ENCODE assay signal across 10 cellular contexts in the genomic region with DNA sequence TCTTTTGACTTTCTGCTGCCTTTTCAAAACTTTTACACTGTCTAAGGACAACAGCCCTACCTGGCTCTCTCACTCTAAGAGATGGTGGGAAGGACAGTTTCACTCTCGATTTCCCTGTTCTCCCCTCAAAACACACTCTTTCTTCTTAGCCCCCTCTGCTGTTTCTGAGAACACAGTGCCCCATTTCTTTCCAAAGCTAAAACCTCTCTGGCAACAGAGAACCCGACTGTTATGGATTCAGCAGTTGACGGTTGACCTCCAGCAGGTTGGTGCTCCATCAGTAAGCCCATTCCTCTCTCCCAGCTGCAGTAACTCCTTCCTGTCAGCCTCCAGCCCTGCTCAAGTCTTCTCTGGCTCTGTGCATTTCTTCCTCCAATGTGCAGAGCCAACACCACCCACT.
DNase-seq lines count a peak whose midpoint lies in the region; ATAC-seq, FAIRE-seq and TF ChIP-seq lines count a peak whose summit lies in the region.
"Had no signal": no experiment of that assay in that cellular context is flagged by ENCODE, and none has a peak within 500 bp of the region (broad histone marks: within the 10 kb centered on the region; RNA-seq: fewer than 3 reads in every experiment).

No MANE protein-coding gene starts in this region.

- H3K27ac Mint-ChIP-seq in HFFc6, result no peak overlapping the region
- H3K27ac Mint-ChIP-seq in activated CD8-positive, alpha-beta T cell treated with anti-CD3 and anti-CD28 coated beads for 36 hours, result no peak overlapping the region

- H3K27ac ChIP-seq in A549 (peak overlapping the region; percentile 39 to 68; a peak in 5 of 6 replicates), GM12878 (ENCODE audit: control insufficient read depth, insufficient read depth) (no peak overlapping the region), kidney (ENCODE audit: low read depth in 2 of 2, low read length in 2 of 2) (peak overlapping the region; percentile 18 to 49)
- H3K27ac ChIP-seq: Peyer's patch had no signal

- DNase-seq in A549 (ENCODE audit: low read depth in 1 of 2, low spot score in 1 of 2) (peak in 1 of 2 experiments; percentile 37), HFFc6 (no peak), GM12878 (ENCODE audit: low read depth, low spot score) (no peak), kidney (no peak), NCI-H2227 treated with DMSO at 0.1 percent for 48 hours (lab: John Stamatoyannopoulos, UW) (no peak)
- no peak for DNase-seq in activated CD8-positive, alpha-beta T cell treated with anti-CD3 and anti-CD28 coated beads for 36 hours
- DNase-seq: Peyer's patch, retina had no signal

- RAD21 ChIA-PET in GM12878 (lab: Charles Lee; ENCODE audit: unreplicated experiment), result no interaction called here

- WGBS in A549 (ENCODE audit: missing lambda C conversion rate), result 41% methylated on average over 3 of the region's 3 CpGs
- whole genome bisulfite sequencing in GM12878 (ENCODE audit: insufficient coverage, insufficient replicate concordance, low lambda C conversion rate, missing lambda C conversion rate), result 43% methylated on average over 3 of the region's 3 CpGs

- H3K36me3 ChIP-seq in GM12878 (ENCODE audit: control insufficient read depth in 2 of 2, insufficient read depth in 2 of 2, low read length in 1 of 2) (no peaks in the 10 kb centered on the region), kidney (ENCODE audit: control insufficient read depth in 1 of 2, insufficient read depth in 2 of 2, low read length in 2 of 2) (no peaks in the 10 kb centered on the region)
- H3K36me3 ChIP-seq: Peyer's patch had no signal

- H3K4me1 ChIP-seq in A549, result peaks cover 54% of the 10 kb centered on the region
- peaks cover 19% of the 10 kb centered on the region for H3K4me1 ChIP-seq in GM12878 (ENCODE audit: control insufficient read depth, insufficient read depth, low read length)
- peaks cover 12 to 18% of the 10 kb centered on the region in 2 donors for H3K4me1 ChIP-seq in kidney (ENCODE audit: control insufficient read depth in 1 of 2, insufficient read depth in 1 of 2, low read depth in 1 of 2, low read length in 2 of 2)
- H3K4me1 ChIP-seq: Peyer's patch had no signal

- peak; percentile 70 to 73 for TF ChIP-seq RAD21 in A549 (conservative IDR thresholded peaks at IDR 0.05 in 1 of 2, IDR thresholded peaks at IDR 0.05 in 1 of 2)
- TF ChIP-seq RAD21 in GM12878 (IDR thresholded peaks at IDR 0.05; ENCODE audit: insufficient read depth, low read depth, low read length), result peak; percentile 24; the same call in 1 of the 2 replicates

- no peak for TF ChIP-seq POLR2A in A549 (IDR thresholded peaks at IDR 0.05; ENCODE audit: low read length)
- no peak for TF ChIP-seq POLR2A in GM12878 (IDR thresholded peaks at IDR 0.05; ENCODE audit: low read depth, low read length)

- CTCF ChIA-PET in A549 (lab: Yijun Ruan, JAX) (interaction anchor here (0.7 to 18.8 kb wide), 18 partner anchors 9 to 315 kb away, joined by 3 to 840 read pairs (median 4); a partner anchor contains a TSS), GM12878 (lab: Yijun Ruan, JAX) (interaction anchor here (9.2 kb wide), 1 partner anchor 268 kb away, joined by 173 read pairs; no protein-coding TSS in a partner anchor)
- CTCF ChIA-PET in activated CD8-positive, alpha-beta T cell treated with anti-CD3 and anti-CD28 coated beads for 36 hours (lab: Charles Lee), result no interaction called here

- no peak for TF ChIP-seq EP300 in A549 (IDR thresholded peaks at IDR 0.05)
- TF ChIP-seq EP300 in GM12878 (IDR thresholded peaks at IDR 0.05; ENCODE audit: borderline replicate concordance in 1 of 2, control insufficient read depth in 1 of 2, low read depth in 2 of 2, low read length in 2 of 2), result no peak

- H3K9ac ChIP-seq in GM12878 (ENCODE audit: control insufficient read depth, insufficient read depth, low read length), result no peak overlapping the region
- H3K9ac ChIP-seq in kidney (ENCODE audit: low read length in 2 of 2), result no peak overlapping the region

- SMC1A ChIA-PET in GM12878 (lab: Charles Lee; ENCODE audit: uncharacterized antibody, unreplicated experiment), result interaction anchor here (1.5 kb wide), 1 partner anchor 12 kb away, joined by 6 read pairs; no protein-coding TSS in a partner anchor

- H2AFZ ChIP-seq in GM12878 (ENCODE audit: control insufficient read depth, low read depth, low read length), result peak overlapping the region; percentile 11; the same call in 1 of the 2 replicates

- H3K4me3 ChIP-seq in A549 (no peak overlapping the region), GM12878 (no peak overlapping the region), kidney (ENCODE audit: low read length in 2 of 2) (peak overlapping the region; percentile 14 to 19)
- H3K4me3 ChIP-seq: Peyer's patch had no signal

- H3K9me3 Mint-ChIP-seq in HFFc6, result no peaks in the 10 kb centered on the region
- no peaks in the 10 kb centered on the region for H3K9me3 Mint-ChIP-seq in activated CD8-positive, alpha-beta T cell treated with anti-CD3 and anti-CD28 coated beads for 36 hours

- H3K36me3 Mint-ChIP-seq in HFFc6 (ENCODE audit: low read depth), result no peaks in the 10 kb centered on the region
- H3K36me3 Mint-ChIP-seq in activated CD8-positive, alpha-beta T cell treated with anti-CD3 and anti-CD28 coated beads for 36 hours (ENCODE audit: low read depth), result no peaks in the 10 kb centered on the region

- H3K9me3 ChIP-seq in A549, result no peaks in the 10 kb centered on the region
- H3K9me3 ChIP-seq in GM12878 (replicated peaks; ENCODE audit: control insufficient read depth, insufficient read depth, low read length), result no peaks in the 10 kb centered on the region
- no peaks in the 10 kb centered on the region for H3K9me3 ChIP-seq in kidney (ENCODE audit: control insufficient read depth in 1 of 2, low read length in 2 of 2)
- H3K9me3 ChIP-seq: Peyer's patch had no signal

- ATAC-seq in A549 (peak; percentile 22 to 48; a peak in 3 of 6 replicates), GM12878 (no peak), GM21447 (IDR thresholded peaks at IDR 0.05; ENCODE audit: unreplicated experiment) (no peak), HG02885 (IDR thresholded peaks at IDR 0.05; ENCODE audit: poor library complexity, unreplicated experiment) (no peak)
- ATAC-seq in activated CD8-positive, alpha-beta T cell treated with anti-CD3 and anti-CD28 coated beads for 36 hours, result no peak

- POLR2A ChIA-PET in A549 (lab: Yijun Ruan, JAX) (interaction anchor here (0.5 to 1.3 kb wide), 2 partner anchors 92 to 285 kb away, joined by 3 to 16 read pairs; a partner anchor contains a TSS), GM12878 (lab: Charles Lee) (no interaction called here)
- POLR2A ChIA-PET in activated CD8-positive, alpha-beta T cell treated with anti-CD3 and anti-CD28 coated beads for 36 hours (lab: Charles Lee), result no interaction called here

- no peak for FAIRE-seq in A549 (lab: Jason Lieb, UNC)
- FAIRE-seq in GM12878 (lab: Jason Lieb, UNC), result no peak
- FAIRE-seq in kidney (lab: Jason Lieb, UNC), result no peak

- no peaks in the 10 kb centered on the region for H3K27me3 ChIP-seq in GM12878 (replicated peaks in 1 of 2; ENCODE audit: control insufficient read depth in 2 of 2, insufficient read depth in 2 of 2, low read length in 1 of 2)
- H3K27me3 ChIP-seq: Peyer's patch had no signal

- no peaks in the 10 kb centered on the region; the same call in 1 of the 2 replicates for H3K27me3 Mint-ChIP-seq in HFFc6 (ENCODE audit: insufficient read depth)
- H3K27me3 Mint-ChIP-seq in activated CD8-positive, alpha-beta T cell treated with anti-CD3 and anti-CD28 coated beads for 36 hours, result peaks cover 20% of the 10 kb centered on the region

- in situ Hi-C loops in GM12878 (cut with MboI), result no loop called here

- TF ChIP-seq CTCF in A549 (IDR thresholded peaks at IDR 0.05) (peak; percentile 43), HFFc6 (IDR thresholded peaks at IDR 0.05) (peak; percentile 75), GM12878 (IDR thresholded peaks at IDR 0.05 in 2 of 3, conservative IDR thresholded peaks at IDR 0.05 in 1 of 3; ENCODE audit: control insufficient read depth in 2 of 3, extremely low read depth in 1 of 3, insufficient read depth in 1 of 3, low read depth in 3 of 3, low read length in 3 of 3) (0 out of 6 replicates have a peak, but pooled peaks of 2 of the 3 experiments have one; percentile 1 to 3), kidney (IDR thresholded peaks at IDR 0.05; ENCODE audit: borderline replicate concordance, extremely low read depth, insufficient read depth) (peak; percentile 50)
- no peak for TF ChIP-seq CTCF in activated CD8-positive, alpha-beta T cell treated with anti-CD3 and anti-CD28 coated beads for 36 hours (IDR thresholded peaks at IDR 0.05)

- H3K4me2 ChIP-seq in A549 (peak overlapping the region; percentile 38), GM12878 (ENCODE audit: control insufficient read depth, insufficient read depth) (no peak overlapping the region; the same call in 1 of the 2 replicates)

- peak overlapping the region; percentile 2; the same call in 1 of the 2 replicates for H3K4me3 Mint-ChIP-seq in HFFc6
- H3K4me3 Mint-ChIP-seq in activated CD8-positive, alpha-beta T cell treated with anti-CD3 and anti-CD28 coated beads for 36 hours, result no peak overlapping the region

- H4K20me1 ChIP-seq in GM12878 (ENCODE audit: control insufficient read depth, insufficient read depth), result no peaks in the 10 kb centered on the region

- intact Hi-C loops in GM12878 (cut with micrococcal nuclease; ENCODE audit: unreplicated experiment), result loop anchor here (2.0 to 10.0 kb wide), 2 partner anchors 19 to 475 kb away; no protein-coding TSS in a partner anchor
- intact Hi-C loops in kidney (cut with DNase I), result loop anchor here (5.0 to 10.0 kb wide), 3 partner anchors 85 to 305 kb away; no protein-coding TSS in a partner anchor
- intact Hi-C loops in activated CD8-positive, alpha-beta T cell treated with anti-CD3 and anti-CD28 coated beads for 36 hours (cut with micrococcal nuclease), result no loop called here

- no TSS peak for BruUV-seq in GM12878 (replicated peaks; lab: Mats Ljungman, UMichigan)

- no peaks in the 10 kb centered on the region for H3K79me2 ChIP-seq in GM12878 (ENCODE audit: control insufficient read depth, insufficient read depth, low read length)

- peaks cover 96% of the 10 kb centered on the region for H3K4me1 Mint-ChIP-seq in HFFc6 (ENCODE audit: low read depth)
- H3K4me1 Mint-ChIP-seq in activated CD8-positive, alpha-beta T cell treated with anti-CD3 and anti-CD28 coated beads for 36 hours (ENCODE audit: low read depth), result no peaks in the 10 kb centered on the region

TF ChIP-seq in A549, 52 proteins besides CTCF, POLR2A, EP300 and RAD21:
- TF ChIP-seq EHF (CRISPR knock-in tag; IDR thresholded peaks at IDR 0.05), result no peak
- peak; percentile 79 for TF ChIP-seq SMC3 (IDR thresholded peaks at IDR 0.05)

TF ChIP-seq in GM12878, 131 proteins besides CTCF, POLR2A, EP300 and RAD21 (continues in another document):
- TF ChIP-seq FOXK2 (IDR thresholded peaks at IDR 0.05) (no peak), YY1 (IDR thresholded peaks at IDR 0.05; ENCODE audit: low read depth, low read length) (no peak), TAF1 (IDR thresholded peaks at IDR 0.05; ENCODE audit: borderline replicate concordance, low read depth, low read length) (no peak), SMARCA5 (IDR thresholded peaks at IDR 0.05) (no peak), GATAD2B (conservative IDR thresholded peaks at IDR 0.05; ENCODE audit: low read depth) (no peak), EZH2 (IDR thresholded peaks at IDR 0.05; ENCODE audit: borderline replicate concordance, control insufficient read depth, low read depth, low read length) (no peak), NFIC (IDR thresholded peaks at IDR 0.05; ENCODE audit: low read depth, low read length) (no peak)

Comparison
In these comparisons a context has a peak if more than half of its experiments do, and no peak if none do; other contexts are left out.
1. ATAC-seq: peak in A549 (2 of 2); none in GM12878 (single experiment), GM21447 (single experiment), activated CD8-positive, alpha-beta T cell treated with anti-CD3 and anti-CD28 coated beads for 36 hours (single experiment) and HG02885 (single experiment).
2. H3K4me3 ChIP-seq: peak in kidney (2 of 2); none in A549 (single experiment) and GM12878 (single experiment).